ENCODE assay signal across 8 cellular contexts in genomic region chr9:136488247-136489214, GRCh38. TPM values are rescaled to one million over a fixed set of nuclear protein-coding genes. Genes with fewer than 3 reads are reported as not detected.
A peak's percentile ranks its signal among the peaks of the same experiment; 100 is the strongest.
DNase-seq lines count a peak whose midpoint lies in the region; ATAC-seq and TF ChIP-seq lines count a peak whose summit lies in the region.

No MANE protein-coding gene starts in this region.

- H3K9me3 Mint-ChIP-seq in CD14-positive monocyte: peaks cover 0 to 5% (median 2%) of the 10 kb centered on the region in 7 donors

- H3K27ac Mint-ChIP-seq in CD14-positive monocyte: no peak overlapping the region

- H3K27me3 Mint-ChIP-seq in CD14-positive monocyte (ENCODE audit: low read depth in 3 of 3): peaks cover 0 to 17% (median 14%) of the 10 kb centered on the region in 3 donors

- H3K4me1 Mint-ChIP-seq in CD14-positive monocyte: peaks cover 5% of the 10 kb centered on the region

- intact Hi-C loops in CD14-positive monocyte (cut with micrococcal nuclease) (loop anchor here (5.0 to 10.0 kb wide), 5 partner anchors 59 to 236 kb away; partner anchors contain the start of genes NOTCH1 (in 2 of the 2), AGPAT2 (in 1 of the 2) and DNLZ (in 1 of the 2)), Right ventricle myocardium inferior (cut with DNase I) (loop anchor here (1.0 to 5.0 kb wide), 3 partner anchors 137 to 204 kb away; no protein-coding TSS in a partner anchor), prostate gland (cut with DNase I) (loop anchor here (2.0 to 5.0 kb wide), 2 partner anchors 136 to 204 kb away; no protein-coding TSS in a partner anchor), aorta (cut with DNase I) (loop anchor here in 1 of 2 donors (1.0 to 2.0 kb wide), 2 partner anchors 36 to 142 kb away; no protein-coding TSS in a partner anchor)

- H3K36me3 ChIP-seq in prostate gland: no peaks in the 10 kb centered on the region
- H3K36me3 ChIP-seq in aorta (ENCODE audit: control insufficient read depth in 1 of 2, insufficient read depth in 2 of 2, low read length in 1 of 2): no peaks in the 10 kb centered on the region

- H3K36me3 Mint-ChIP-seq in CD14-positive monocyte: no peaks in the 10 kb centered on the region

- ATAC-seq in Right ventricle myocardium inferior: peak; percentile 26
- peak; percentile 64 for ATAC-seq in aorta (ENCODE audit: low FRiP score)
- no peak for ATAC-seq in HG02571 (IDR thresholded peaks at IDR 0.05; ENCODE audit: unreplicated experiment)

- H3K27ac ChIP-seq in prostate gland (no peak overlapping the region), aorta (ENCODE audit: low read depth in 1 of 2, low read length in 2 of 2) (no peak overlapping the region)

- H3K27me3 ChIP-seq in prostate gland (replicated peaks; ENCODE audit: insufficient read depth) (no peaks in the 10 kb centered on the region), aorta (ENCODE audit: control insufficient read depth in 1 of 2, insufficient read depth in 2 of 2, low read length in 1 of 2) (no peaks in the 10 kb centered on the region)

- in situ Hi-C loops in SK-MEL-5 (cut with HindIII; ENCODE audit: low pct_unique_long_range_greater_than_20kb, low sequenced_read_pairs): no loop called here

- H3K9me3 ChIP-seq in prostate gland: no peaks in the 10 kb centered on the region
- H3K9me3 ChIP-seq in aorta (ENCODE audit: control insufficient read depth, low read length): no peaks in the 10 kb centered on the region

- TF ChIP-seq CTCF in CD14-positive monocyte (IDR thresholded peaks at IDR 0.05) (peak; percentile 99), prostate gland (IDR thresholded peaks at IDR 0.05) (peak; percentile 97 to 98 (median 98))

- DNase-seq in CD14-positive monocyte (ENCODE audit: low spot score) (no peak), HPDE6-E6E7 (ENCODE audit: extremely low spot score) (peak; percentile 44), SK-MEL-5 (ENCODE audit: low read depth, low spot score) (peak; percentile 63), Right ventricle myocardium inferior (ENCODE audit: missing footprints) (peak; percentile 90), prostate gland (ENCODE audit: low spot score) (peak; percentile 73), aorta (peak; percentile 75 to 92)
- peak; percentile 42 to 77 (median 57) for DNase-seq in activated naive CD4-positive, alpha-beta T cell (lab: John Stamatoyannopoulos, UW)

- H3K4me1 ChIP-seq in prostate gland (replicated peaks): no peaks in the 10 kb centered on the region
- no peaks in the 10 kb centered on the region for H3K4me1 ChIP-seq in aorta (ENCODE audit: control insufficient read depth in 1 of 2, insufficient read depth in 2 of 2, low read length in 2 of 2)

- TF ChIP-seq POLR2A in prostate gland (IDR thresholded peaks at IDR 0.05): no peak

- no peak overlapping the region for H3K4me3 ChIP-seq in prostate gland
- H3K4me3 ChIP-seq in aorta (ENCODE audit: low read length in 2 of 2): no peak overlapping the region

- no peak overlapping the region for H3K4me3 Mint-ChIP-seq in CD14-positive monocyte

- 19% methylated on average over 22 of the region's 22 CpGs for whole genome bisulfite sequencing in prostate gland
- WGBS in aorta, 2 donors: 11 to 12% methylated on average over 22 of the region's 22 CpGs

RNA-seq across cellular contexts. Expression of gene SEC16A, which starts 5.7 kb away (rescaled TPM):
- 10 to 100 TPM; 11.1 to 19.1 TPM for polyA plus RNA-seq in CD14-positive monocyte
- 16.4 and 20.2 TPM in 2 replicates for total RNA-seq in SK-MEL-5 (2014; rRNA removed; shearing (Covaris generic))
- 76.2 and 87.8 TPM in 2 replicates for polyA plus RNA-seq in SK-MEL-5 (2015; cell fraction: cytosol; rRNA removed)
- 73.0 and 96.6 TPM in 2 replicates for polyA plus RNA-seq in SK-MEL-5 (2015; cell fraction: nucleus; rRNA removed)
- 22.3 TPM for total RNA-seq in Right ventricle myocardium inferior
- total RNA-seq in prostate gland: 100 to 1,000 TPM in 1 of 2 donors, 10 to 100 TPM in 1; 94.7 to 111 TPM
- 10 to 100 TPM; 57.1 to 59.1 TPM for total RNA-seq in aorta
- 10 to 100 TPM; 11.1 to 61.0 TPM for polyA plus RNA-seq in aorta

RNA-seq across cellular contexts. Expression of gene INPP5E, which starts 48.9 kb away (rescaled TPM):
- 1 to 10 TPM; 1.0 TPM for polyA plus RNA-seq in CD14-positive monocyte
- 6.1 and 6.5 TPM in 2 replicates for total RNA-seq in SK-MEL-5 (2014; rRNA removed; shearing (Covaris generic))
- 11.4 and 17.5 TPM in 2 replicates for polyA plus RNA-seq in SK-MEL-5 (2015; cell fraction: cytosol; rRNA removed)
- polyA plus RNA-seq in SK-MEL-5 (2015; cell fraction: nucleus; rRNA removed): 51.6 and 58.3 TPM in 2 replicates
- 10.8 TPM for total RNA-seq in Right ventricle myocardium inferior
- total RNA-seq in prostate gland: 10 to 100 TPM; 10.7 to 22.7 TPM
- 10 to 100 TPM in 1 of 2 donors, 1 to 10 TPM in 1; 8.6 to 14.9 TPM for total RNA-seq in aorta
- polyA plus RNA-seq in aorta: 10 to 100 TPM in 1 of 2 donors, 1 to 10 TPM in 1; 2.8 to 15.6 TPM

RNA-seq across cellular contexts. Expression of gene NOTCH1, which starts 57.3 kb away (rescaled TPM):
- polyA plus RNA-seq in CD14-positive monocyte (1 to 10 TPM; 1.4 to 2.2 TPM), aorta (1 to 10 TPM; 3.1 to 8.5 TPM)
- 3.0 and 3.2 TPM in 2 replicates for total RNA-seq in SK-MEL-5 (2014; rRNA removed; shearing (Covaris generic))
- 7.0 and 7.1 TPM in 2 replicates for polyA plus RNA-seq in SK-MEL-5 (2015; cell fraction: cytosol; rRNA removed)
- polyA plus RNA-seq in SK-MEL-5 (2015; cell fraction: nucleus; rRNA removed): 4.2 and 9.7 TPM in 2 replicates
- total RNA-seq in Right ventricle myocardium inferior (18.7 TPM), prostate gland (10 to 100 TPM; 38.0 to 63.3 TPM), aorta (10 to 100 TPM; 47.4 to 81.6 TPM)
